In genomic region chr20:33419140-33419974, GRCh38 we compare ENCODE assay signal across 17 cellular contexts. TPM values are rescaled to one million over a fixed set of nuclear protein-coding genes. Genes with fewer than 3 reads are reported as not detected.
A peak's percentile ranks its signal among the peaks of the same experiment; 100 is the strongest.
DNase-seq lines count a peak whose midpoint lies in the region; ATAC-seq, FAIRE-seq and TF ChIP-seq lines count a peak whose summit lies in the region.
"Had no signal": no experiment of that assay in that cellular context is flagged by ENCODE, and none has a peak within 500 bp of the region (broad histone marks: within the 10 kb centered on the region; RNA-seq: fewer than 3 reads in every experiment).

No MANE protein-coding gene starts in this region.

- H3K36me3 ChIP-seq in astrocyte (ENCODE audit: insufficient read depth, low read length): no peaks in the 10 kb centered on the region
- peaks cover 0 to 30% (median 10%) of the 10 kb centered on the region in 9 donors for H3K36me3 ChIP-seq in heart left ventricle
- peaks cover 0 to 22% of the 10 kb centered on the region in 2 donors for H3K36me3 ChIP-seq in psoas muscle (ENCODE audit: insufficient read depth in 1 of 2, low read depth in 1 of 2)
- H3K36me3 ChIP-seq: neural progenitor cell had no signal

- H3K9ac ChIP-seq in astrocyte (ENCODE audit: low read length): no peak overlapping the region
- H3K9ac ChIP-seq: neural progenitor cell had no signal

- FAIRE-seq in astrocyte (lab: Jason Lieb, UNC): no peak
- FAIRE-seq: HTR-8/SVneo had no signal

- H3K9me3 Mint-ChIP-seq in astrocyte (ENCODE audit: unreplicated experiment): no peaks in the 10 kb centered on the region
- H3K9me3 Mint-ChIP-seq: activated CD8-positive, alpha-beta T cell treated with anti-CD3 and anti-CD28 coated beads for 36 hours; memory B cell; neural progenitor cell; stimulated activated memory B cell treated with anti-CD40 and anti-IgM and Interleukin-4, amounts not matched to agents 10 μg/mL and 1 μg/mL and 100 μg/mL, for 72 hours had no signal

- peaks cover 14% of the 10 kb centered on the region for H3K4me1 ChIP-seq in astrocyte (ENCODE audit: insufficient read depth, low read length)
- H3K4me1 ChIP-seq in heart left ventricle: peaks cover 0 to 75% (median 41%) of the 10 kb centered on the region in 12 donors
- H3K4me1 ChIP-seq in psoas muscle: peaks cover 59% of the 10 kb centered on the region
- H3K4me1 ChIP-seq: foreskin keratinocyte, neural progenitor cell had no signal

- H3K4me3 Mint-ChIP-seq in astrocyte (ENCODE audit: unreplicated experiment): no peak overlapping the region
- H3K4me3 Mint-ChIP-seq: activated CD8-positive, alpha-beta T cell treated with anti-CD3 and anti-CD28 coated beads for 36 hours; memory B cell; neural progenitor cell; stimulated activated memory B cell treated with anti-CD40 and anti-IgM and Interleukin-4, amounts not matched to agents 10 μg/mL and 1 μg/mL and 100 μg/mL, for 72 hours had no signal

- H4K20me1 ChIP-seq in astrocyte (ENCODE audit: insufficient read depth, low read length): no peaks in the 10 kb centered on the region

- H3K4me2 ChIP-seq in astrocyte (ENCODE audit: low read length): no peak overlapping the region
- H3K4me2 ChIP-seq: neural progenitor cell had no signal

- intact Hi-C loops in heart left ventricle (cut with DNase I) (loop anchor here in 5 of 10 donors (1.0 to 2.0 kb wide), 2 partner anchors 23 to 24 kb away; partner anchors contain the start of gene SNTA1 (in 5 of the 5)), psoas muscle (cut with DNase I) (no loop called here)

- 15 to 28% (median 18%) methylated on average over 7 of the region's 7 CpGs for WGBS in heart left ventricle, 4 donors
- 23 to 29% (median 24%) methylated on average over 7 of the region's 7 CpGs for WGBS in psoas muscle, 3 donors

- ATAC-seq in heart left ventricle: peak; percentile 65 to 83 (median 80)
- peak; percentile 68 to 79 (median 71) for ATAC-seq in psoas muscle
- ATAC-seq: activated CD8-positive, alpha-beta T cell treated with anti-CD3 and anti-CD28 coated beads for 36 hours; foreskin keratinocyte; stimulated activated memory B cell treated with anti-CD40 and anti-IgM and Interleukin-4, amounts not matched to agents 10 μg/mL and 1 μg/mL and 100 μg/mL, for 72 hours had no signal

- H3K79me2 ChIP-seq in astrocyte (ENCODE audit: insufficient read depth, low read length): no peaks in the 10 kb centered on the region

- H2AFZ ChIP-seq in astrocyte (ENCODE audit: low read depth, low read length): no peak overlapping the region
- H2AFZ ChIP-seq: neural progenitor cell had no signal

- H3K9me3 ChIP-seq in astrocyte (ENCODE audit: insufficient read depth, low read depth, low read length) (no peaks in the 10 kb centered on the region), heart left ventricle (no peaks in the 10 kb centered on the region), psoas muscle (no peaks in the 10 kb centered on the region)

- H3K27ac ChIP-seq in astrocyte (ENCODE audit: low read depth, low read length) (no peak overlapping the region), heart left ventricle (peak overlapping the region; percentile 74 to 98 (median 86)), psoas muscle (peak overlapping the region; percentile 98)
- H3K27ac ChIP-seq: foreskin keratinocyte, neural progenitor cell, SK-N-MC had no signal

- TF ChIP-seq POLR2A in heart left ventricle (IDR thresholded peaks at IDR 0.05): peak in 1 of 2 donors; percentile 60

- DNase-seq in HUDEP-2 (lab: John Stamatoyannopoulos, UW; ENCODE audit: unreplicated experiment in 76 of 76): peak in 63 of 76 experiments; percentile 8 to 71 (median 45)
- peak; percentile 66 for DNase-seq in astrocyte (ENCODE audit: low read depth)
- peak; percentile 82 to 94 (median 87) for DNase-seq in heart left ventricle
- DNase-seq in psoas muscle: peak; percentile 79 to 92
- DNase-seq in NCI-H1694 treated with DMSO at 0.1 percent for 48 hours (lab: John Stamatoyannopoulos, UW): no peak
- no peak for DNase-seq in activated CD4-positive, alpha-beta T cell treated with anti-CD3 and anti-CD28 coated beads for 4 hours
- no peak for DNase-seq in SK-N-DZ (ENCODE audit: low spot score)
- DNase-seq in NCI-H1436 (lab: John Stamatoyannopoulos, UW): no peak
- DNase-seq: activated CD8-positive, alpha-beta T cell treated with anti-CD3 and anti-CD28 coated beads for 36 hours; AML-193; effector memory CD4-positive, alpha-beta T cell; foreskin keratinocyte had no signal

- H3K36me3 Mint-ChIP-seq in astrocyte (ENCODE audit: low read depth, unreplicated experiment): no peaks in the 10 kb centered on the region
- H3K36me3 Mint-ChIP-seq: neural progenitor cell; stimulated activated memory B cell treated with anti-CD40 and anti-IgM and Interleukin-4, amounts not matched to agents 10 μg/mL and 1 μg/mL and 100 μg/mL, for 72 hours had no signal

- TF ChIP-seq CTCF in astrocyte (IDR thresholded peaks at IDR 0.05; ENCODE audit: insufficient read depth, low read depth, low read length): no peak
- TF ChIP-seq CTCF in heart left ventricle (IDR thresholded peaks at IDR 0.05): no peak
- no peak for TF ChIP-seq CTCF in psoas muscle (IDR thresholded peaks at IDR 0.05)

- no peak overlapping the region for H3K27ac Mint-ChIP-seq in astrocyte (ENCODE audit: unreplicated experiment)
- H3K27ac Mint-ChIP-seq: activated CD8-positive, alpha-beta T cell treated with anti-CD3 and anti-CD28 coated beads for 36 hours; memory B cell; neural progenitor cell; stimulated activated memory B cell treated with anti-CD40 and anti-IgM and Interleukin-4, amounts not matched to agents 10 μg/mL and 1 μg/mL and 100 μg/mL, for 72 hours had no signal

- H3K4me1 Mint-ChIP-seq in astrocyte (ENCODE audit: low read depth, unreplicated experiment): peaks cover 8% of the 10 kb centered on the region
- H3K4me1 Mint-ChIP-seq: memory B cell; neural progenitor cell; stimulated activated memory B cell treated with anti-CD40 and anti-IgM and Interleukin-4, amounts not matched to agents 10 μg/mL and 1 μg/mL and 100 μg/mL, for 72 hours had no signal

- no peak overlapping the region for H3K4me3 ChIP-seq in astrocyte (ENCODE audit: insufficient read depth, low read depth, low read length)
- H3K4me3 ChIP-seq in heart left ventricle: peak overlapping the region in 1 of 12 donors; percentile 24
- peak overlapping the region; percentile 29 for H3K4me3 ChIP-seq in psoas muscle
- H3K4me3 ChIP-seq: neural progenitor cell, SK-N-MC had no signal

- no peaks in the 10 kb centered on the region for H3K27me3 ChIP-seq in astrocyte (ENCODE audit: insufficient read depth, low read length)
- H3K27me3 ChIP-seq in heart left ventricle: no peaks in the 10 kb centered on the region
- H3K27me3 ChIP-seq in psoas muscle (ENCODE audit: insufficient read depth in 3 of 3, low read length in 2 of 3): no peaks in the 10 kb centered on the region
- H3K27me3 ChIP-seq: foreskin keratinocyte, neural progenitor cell had no signal

- H3K27me3 Mint-ChIP-seq in astrocyte (ENCODE audit: low read depth, unreplicated experiment): peaks cover 3% of the 10 kb centered on the region
- H3K27me3 Mint-ChIP-seq: activated CD8-positive, alpha-beta T cell treated with anti-CD3 and anti-CD28 coated beads for 36 hours; memory B cell; stimulated activated memory B cell treated with anti-CD40 and anti-IgM and Interleukin-4, amounts not matched to agents 10 μg/mL and 1 μg/mL and 100 μg/mL, for 72 hours had no signal

RNA-seq across cellular contexts. Expression of gene CDK5RAP1, which starts 18.0 kb away (rescaled TPM):
- 24.9 and 29.2 TPM in 2 replicates for total RNA-seq in astrocyte
- total RNA-seq in heart left ventricle: 10 to 100 TPM; 17.6 to 24.3 (median 20.1) TPM
- polyA plus RNA-seq in heart left ventricle: 10 to 100 TPM; 30.6 to 34.9 TPM
- 10 to 100 TPM; 14.7 to 28.4 (median 22.8) TPM for total RNA-seq in psoas muscle
- 10 to 100 TPM; 25.8 to 43.3 (median 26.2) TPM for polyA plus RNA-seq in psoas muscle
- polyA plus RNA-seq in SK-N-DZ (2014; cell fraction: cytosol; rRNA removed): 50.4 and 55.7 TPM in 2 replicates
- polyA plus RNA-seq in SK-N-DZ (2014; cell fraction: nucleus; rRNA removed): 99.1 and 102 TPM in 2 replicates

RNA-seq across cellular contexts. Expression of gene SNTA1, which starts 24.2 kb away (rescaled TPM):
- total RNA-seq in astrocyte (7.1 and 9.6 TPM in 2 replicates), heart left ventricle (100 to 1,000 TPM; 122 to 318 (median 166) TPM), psoas muscle (100 to 1,000 TPM; 102 to 150 (median 129) TPM)
- polyA plus RNA-seq in heart left ventricle (100 to 1,000 TPM in 1 of 2 donors, 10 to 100 TPM in 1; 91.0 to 201 TPM), psoas muscle (100 to 1,000 TPM in 2 of 3 donors, 10 to 100 TPM in 1; 36.6 to 196 (median 165) TPM)
- polyA plus RNA-seq in SK-N-DZ (2014; cell fraction: cytosol; rRNA removed): 19.9 and 21.6 TPM in 2 replicates
- 13.3 and 15.6 TPM in 2 replicates for polyA plus RNA-seq in SK-N-DZ (2014; cell fraction: nucleus; rRNA removed)

Comparison
In these comparisons a context has a peak if more than half of its experiments do, and no peak if none do; other contexts are left out.
1. DNase-seq: peak in HUDEP-2 (63 of 76), astrocyte (single experiment), heart left ventricle (5 of 5) and psoas muscle (2 of 2); none in NCI-H1694 treated with DMSO at 0.1 percent for 48 hours (single experiment), activated CD4-positive, alpha-beta T cell treated with anti-CD3 and anti-CD28 coated beads for 4 hours (0 of 2), SK-N-DZ (single experiment) and NCI-H1436 (single experiment).